Comparison of ENCODE assay signal across 22 cellular contexts in genomic region chr20:51104960-51105460, GRCh38.
"Had no signal": no experiment of that assay in that cellular context is flagged by ENCODE, and none has a peak within 500 bp of the region (broad histone marks: within the 10 kb centered on the region; RNA-seq: fewer than 3 reads in every experiment).

No MANE protein-coding gene starts in this region.

- H3K36me3 ChIP-seq: tibial artery had no signal

- H3K9me3 Mint-ChIP-seq: activated CD4-positive, alpha-beta memory T cell treated with anti-CD3 and anti-CD28 coated beads, Interleukin-2, amount 10 ng/mL, durations not matched to agents 7 days and 5 days; activated CD4-positive, alpha-beta T cell treated with anti-CD3 and anti-CD28 coated beads, Interleukin-2, amount 10 ng/mL, durations not matched to agents 24 days and 14 days; activated naive CD4-positive, alpha-beta T cell treated with anti-CD3 and anti-CD28 coated beads, Interleukin-2, amount 10 ng/mL, durations not matched to agents 7 days and 5 days; nephron had no signal

- H3K4me1 ChIP-seq: parathyroid adenoma, tibial artery had no signal

- DNase-seq: activated CD4-positive, alpha-beta memory T cell treated with anti-CD3 and anti-CD28 coated beads, Interleukin-2, amount 10 ng/mL, durations not matched to agents 7 days and 5 days; activated CD4-positive, alpha-beta T cell treated with anti-CD3 and anti-CD28 coated beads, Interleukin-2, amount 10 ng/mL, durations not matched to agents 24 days and 14 days; activated CD8-positive, alpha-beta memory T cell treated with anti-CD3 and anti-CD28 coated beads, Interleukin-2, amount 10 ng/mL, durations not matched to agents 7 days and 5 days; activated effector memory CD4-positive, alpha-beta T cell treated with anti-CD3 and anti-CD28 coated beads, Interleukin-2, amount 50 U/mL, for 16 hours; activated naive CD4-positive, alpha-beta T cell treated with anti-CD3 and anti-CD28 coated beads, Interleukin-2, amount 10 ng/mL, durations not matched to agents 7 days and 5 days; activated T-cell treated with anti-CD3 and anti-CD28 coated beads for 4 hours; caudate nucleus; dermis blood vessel endothelial cell; effector CD8-positive, alpha-beta T cell; glutamatergic neuron; hippocampal formation; islet precursor cell; left cardiac atrium; right cardiac atrium; stimulated activated CD4-positive, alpha-beta T cell treated with anti-CD3 and anti-CD28 coated beads, Interleukin-12 subunit alpha, Interleukin-12 subunit beta, amount 100 ng/mL, for 4 hours; stimulated activated CD4-positive, alpha-beta T cell treated with anti-CD3 and anti-CD28 coated beads, Interleukin-4, amount 100 ng/mL, for 4 hours; stimulated activated naive CD8-positive, alpha-beta T cell treated with anti-CD3 and anti-CD28 coated beads, Interleukin-15, Interleukin-2, amounts not matched to agents 100 U/mL and 50 U/mL, for 24 hours; tibial artery had no signal

- H3K4me1 Mint-ChIP-seq: activated CD4-positive, alpha-beta memory T cell treated with anti-CD3 and anti-CD28 coated beads, Interleukin-2, amount 10 ng/mL, durations not matched to agents 7 days and 5 days; activated CD4-positive, alpha-beta T cell treated with anti-CD3 and anti-CD28 coated beads, Interleukin-2, amount 10 ng/mL, durations not matched to agents 24 days and 14 days; activated CD8-positive, alpha-beta memory T cell treated with anti-CD3 and anti-CD28 coated beads, Interleukin-2, amount 10 ng/mL, durations not matched to agents 7 days and 5 days; activated naive CD4-positive, alpha-beta T cell treated with anti-CD3 and anti-CD28 coated beads, Interleukin-2, amount 10 ng/mL, durations not matched to agents 7 days and 5 days; nephron had no signal

- H3K27ac Mint-ChIP-seq: activated CD4-positive, alpha-beta memory T cell treated with anti-CD3 and anti-CD28 coated beads, Interleukin-2, amount 10 ng/mL, durations not matched to agents 7 days and 5 days; activated CD4-positive, alpha-beta T cell treated with anti-CD3 and anti-CD28 coated beads, Interleukin-2, amount 10 ng/mL, durations not matched to agents 24 days and 14 days; activated CD8-positive, alpha-beta memory T cell treated with anti-CD3 and anti-CD28 coated beads, Interleukin-2, amount 10 ng/mL, durations not matched to agents 7 days and 5 days; activated naive CD4-positive, alpha-beta T cell treated with anti-CD3 and anti-CD28 coated beads, Interleukin-2, amount 10 ng/mL, durations not matched to agents 7 days and 5 days; nephron had no signal

- H3K27ac ChIP-seq: parathyroid adenoma, tibial artery, VCaP had no signal

- ATAC-seq: activated CD4-positive, CD25-positive, alpha-beta regulatory T cell treated with anti-CD3 and anti-CD28 coated beads, Interleukin-2, amount 50 U/mL, for 24 hours; activated CD8-positive, alpha-beta memory T cell treated with anti-CD3 and anti-CD28 coated beads, Interleukin-2, amount 10 ng/mL, durations not matched to agents 7 days and 5 days; left cardiac atrium; right cardiac atrium; stimulated activated naive CD8-positive, alpha-beta T cell treated with anti-CD3 and anti-CD28 coated beads, Interleukin-15, Interleukin-2, amounts not matched to agents 100 U/mL and 50 U/mL, for 24 hours had no signal

- H3K36me3 Mint-ChIP-seq: activated CD8-positive, alpha-beta memory T cell treated with anti-CD3 and anti-CD28 coated beads, Interleukin-2, amount 10 ng/mL, durations not matched to agents 7 days and 5 days; activated naive CD4-positive, alpha-beta T cell treated with anti-CD3 and anti-CD28 coated beads, Interleukin-2, amount 10 ng/mL, durations not matched to agents 7 days and 5 days had no signal

- H3K4me3 ChIP-seq: tibial artery had no signal

- H3K4me3 Mint-ChIP-seq: activated CD4-positive, alpha-beta memory T cell treated with anti-CD3 and anti-CD28 coated beads, Interleukin-2, amount 10 ng/mL, durations not matched to agents 7 days and 5 days; activated CD4-positive, alpha-beta T cell treated with anti-CD3 and anti-CD28 coated beads, Interleukin-2, amount 10 ng/mL, durations not matched to agents 24 days and 14 days; activated CD8-positive, alpha-beta memory T cell treated with anti-CD3 and anti-CD28 coated beads, Interleukin-2, amount 10 ng/mL, durations not matched to agents 7 days and 5 days; activated naive CD4-positive, alpha-beta T cell treated with anti-CD3 and anti-CD28 coated beads, Interleukin-2, amount 10 ng/mL, durations not matched to agents 7 days and 5 days; nephron had no signal
